Comparison of ENCODE assay signal across 8 cellular contexts in the genomic region with DNA sequence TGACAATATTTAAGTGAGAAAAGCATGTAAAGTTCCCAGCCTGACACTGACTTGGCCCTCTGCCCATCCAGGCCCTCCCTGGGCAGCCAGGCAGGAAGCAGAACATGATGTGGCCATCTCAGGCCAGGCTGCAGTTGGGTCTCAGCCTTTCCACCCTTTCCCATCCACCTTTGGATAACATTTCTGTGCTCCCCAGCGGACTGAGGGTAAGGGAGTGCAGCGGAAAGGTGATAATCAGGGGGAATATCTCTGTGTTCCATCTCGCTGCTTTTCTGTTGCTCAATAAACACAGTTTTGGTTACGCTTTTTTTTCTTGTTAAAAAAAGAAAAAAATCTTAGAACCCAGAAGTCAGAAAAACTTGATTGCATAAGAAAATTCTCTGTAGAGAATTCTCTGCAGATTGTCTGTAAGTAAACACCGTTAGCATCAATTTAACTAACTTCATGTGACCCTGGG.
DNase-seq lines count a peak whose midpoint lies in the region; ATAC-seq and TF ChIP-seq lines count a peak whose summit lies in the region.

No MANE protein-coding gene starts in this region.

- H3K27ac ChIP-seq in WERI-Rb-1: peak overlapping the region; percentile 83

- TF ChIP-seq CTCF in WERI-Rb-1 (IDR thresholded peaks at IDR 0.05; ENCODE audit: low read depth, low read length): no peak

- H3K27ac Mint-ChIP-seq in stimulated activated naive B cell treated with anti-CD40 and anti-IgM and Interleukin-4, amounts not matched to agents 10 μg/mL and 1 μg/mL and 100 μg/mL, for 72 hours: peak overlapping the region; percentile 47

- peak overlapping the region; percentile 52 for H3K4me3 ChIP-seq in WERI-Rb-1 (ENCODE audit: low read depth, low read length)

- no peaks in the 10 kb centered on the region for H3K36me3 Mint-ChIP-seq in stimulated activated naive B cell treated with anti-CD40 and anti-IgM and Interleukin-4, amounts not matched to agents 10 μg/mL and 1 μg/mL and 100 μg/mL, for 72 hours

- intact Hi-C loops in left ventricle myocardium superior (cut with micrococcal nuclease): no loop called here

- DNase-seq in NOMO-1 treated with DMSO at 0.1 percent for 48 hours (lab: John Stamatoyannopoulos, UW; ENCODE audit: unreplicated experiment): peak; percentile 39
- no peak for DNase-seq in NOMO-1 treated with dmso at 0.1 percent for 144 hours (lab: John Stamatoyannopoulos, UW; ENCODE audit: unreplicated experiment)
- no peak for DNase-seq in WERI-Rb-1
- peak; percentile 72 for DNase-seq in left ventricle myocardium superior
- DNase-seq in stimulated activated naive B cell treated with anti-CD40 and anti-IgM and Interleukin-4, amounts not matched to agents 10 μg/mL and 1 μg/mL and 100 μg/mL, for 72 hours: no peak
- DNase-seq in NK-92 treated with Interleukin-12 subunit alpha and Interleukin-12 subunit beta, amount 100 ng/mL, for 24 hours (lab: John Stamatoyannopoulos, UW): no peak
- DNase-seq in germinal center (ENCODE audit: low spot score): no peak

- H3K27me3 ChIP-seq in WERI-Rb-1 (ENCODE audit: insufficient read depth, low read depth, severe bottlenecking): no peaks in the 10 kb centered on the region

- no peaks in the 10 kb centered on the region for H3K36me3 ChIP-seq in WERI-Rb-1

- peak overlapping the region; percentile 82 to 85 for H3K4me3 Mint-ChIP-seq in stimulated activated naive B cell treated with anti-CD40 and anti-IgM and Interleukin-4, amounts not matched to agents 10 μg/mL and 1 μg/mL and 100 μg/mL, for 72 hours

- H3K9me3 Mint-ChIP-seq in stimulated activated naive B cell treated with anti-CD40 and anti-IgM and Interleukin-4, amounts not matched to agents 10 μg/mL and 1 μg/mL and 100 μg/mL, for 72 hours: no peaks in the 10 kb centered on the region

- no peaks in the 10 kb centered on the region for H3K9me3 ChIP-seq in WERI-Rb-1 (ENCODE audit: severe bottlenecking)

- ATAC-seq in left ventricle myocardium superior (peak; percentile 72), HG02588 (IDR thresholded peaks at IDR 0.05; ENCODE audit: unreplicated experiment) (no peak)
- ATAC-seq in stimulated activated naive B cell treated with anti-CD40 and anti-IgM and Interleukin-4, amounts not matched to agents 10 μg/mL and 1 μg/mL and 100 μg/mL, for 72 hours (replicated peaks): no peak

- H3K27me3 Mint-ChIP-seq in stimulated activated naive B cell treated with anti-CD40 and anti-IgM and Interleukin-4, amounts not matched to agents 10 μg/mL and 1 μg/mL and 100 μg/mL, for 72 hours: peaks cover 0 to 4% of the 10 kb centered on the region in 2 donors

- H3K4me1 Mint-ChIP-seq in stimulated activated naive B cell treated with anti-CD40 and anti-IgM and Interleukin-4, amounts not matched to agents 10 μg/mL and 1 μg/mL and 100 μg/mL, for 72 hours: peaks cover 11 to 24% of the 10 kb centered on the region in 2 donors

Comparison
In these comparisons a context has a peak if more than half of its experiments do, and no peak if none do; other contexts are left out.
1. DNase-seq: peak in NOMO-1 treated with DMSO at 0.1 percent for 48 hours (single experiment) and left ventricle myocardium superior (single experiment); none in NOMO-1 treated with dmso at 0.1 percent for 144 hours (single experiment), WERI-Rb-1 (single experiment), stimulated activated naive B cell treated with anti-CD40 and anti-IgM and Interleukin-4, amounts not matched to agents 10 μg/mL and 1 μg/mL and 100 μg/mL, for 72 hours (single experiment), NK-92 treated with Interleukin-12 subunit alpha and Interleukin-12 subunit beta, amount 100 ng/mL, for 24 hours (single experiment) and germinal center (single experiment).